Comparison of ENCODE assay signal across 16 cellular contexts in genomic region chr14:96176275-96176674, GRCh38. TPM values are rescaled to one million over a fixed set of nuclear protein-coding genes. Genes with fewer than 3 reads are reported as not detected.
A peak's percentile ranks its signal among the peaks of the same experiment; 100 is the strongest.
DNase-seq lines count a peak whose midpoint lies in the region; ATAC-seq, FAIRE-seq and TF ChIP-seq lines count a peak whose summit lies in the region.
"Had no signal": no experiment of that assay in that cellular context is flagged by ENCODE, and none has a peak within 500 bp of the region (broad histone marks: within the 10 kb centered on the region; RNA-seq: fewer than 3 reads in every experiment).

No MANE protein-coding gene starts in this region.

- intact Hi-C loops in stomach (cut with DNase I; ENCODE audit: low total_unique reads): no loop called here

- DNase-seq in COLO829 (ENCODE audit: low spot score) (peak; percentile 35), RWPE1 (ENCODE audit: low spot score) (no peak), foreskin fibroblast (peak; percentile 75 to 87), stomach (no peak), GOT3 (lab: John Stamatoyannopoulos, UW) (no peak), activated T-cell treated with anti-CD3 and anti-CD28 coated beads for 4 hours (no peak), RCC 7860 (ENCODE audit: low spot score) (no peak)
- DNase-seq: NCI-H1930, NCI-H524, OCI-M1, SW 1271 had no signal

- no peak for TF ChIP-seq EP300 in stomach (IDR thresholded peaks at IDR 0.05)

- no peak for TF ChIP-seq POLR2A in stomach (IDR thresholded peaks at IDR 0.05)

- H3K4me3 ChIP-seq in foreskin fibroblast (ENCODE audit: low read depth in 1 of 2, low read length in 2 of 2) (no peak overlapping the region), stomach (no peak overlapping the region)
- H3K4me3 ChIP-seq: GM12878 had no signal

- H3K36me3 ChIP-seq in stomach: no peaks in the 10 kb centered on the region

- TF ChIP-seq CTCF in RWPE1 (conservative IDR thresholded peaks at IDR 0.05; ENCODE audit: low read depth) (no peak), foreskin fibroblast (IDR thresholded peaks at IDR 0.05; ENCODE audit: low read depth, low read length) (no peak), stomach (IDR thresholded peaks at IDR 0.05) (no peak)

- no peaks in the 10 kb centered on the region for H3K9me3 ChIP-seq in stomach

- ATAC-seq in GM18907 (IDR thresholded peaks at IDR 0.05; ENCODE audit: unreplicated experiment): no peak
- ATAC-seq: GM12878, HCT116 had no signal

- H3K4me1 ChIP-seq in stomach: peaks cover 11 to 34% (median 23%) of the 10 kb centered on the region in 4 donors

- CTCF ChIA-PET in RWPE1 (lab: Yijun Ruan, JAX): interaction anchor here (0.7 kb wide), 1 partner anchor 94 kb away, joined by 3 read pairs; no protein-coding TSS in a partner anchor

- H3K27ac ChIP-seq in RWPE1 (peak overlapping the region; percentile 74), stomach (peak overlapping the region in 4 of 5 donors; percentile 32 to 75 (median 64))
- H3K27ac ChIP-seq: VCaP had no signal

- POLR2A ChIA-PET in RWPE1 (lab: Yijun Ruan, JAX; ENCODE audit: low non-redundant PET): no interaction called here

- FAIRE-seq in RCC 7860 (lab: Jason Lieb, UNC): no peak
- FAIRE-seq: astrocyte, GM12878 had no signal

- H3K27me3 ChIP-seq in stomach: peaks cover 0 to 17% (median 0%) of the 10 kb centered on the region in 3 donors

- 74 to 96% (median 88%) methylated on average over 2 of the region's 2 CpGs for WGBS in stomach, 5 donors

RNA-seq across cellular contexts. Expression of gene BDKRB2, which starts 28.4 kb away (rescaled TPM):
- total RNA-seq in stomach: 10 to 100 TPM in 1 of 5 donors, 1 to 10 TPM in 3, not detected in 1; 5.3 to 14.2 (median 6.2) TPM
- polyA plus RNA-seq in stomach: 1 to 10 TPM; 3.5 to 6.1 (median 4.5) TPM
- total RNA-seq: GM12878 had no signal

Comparison
In these comparisons a context has a peak if more than half of its experiments do, and no peak if none do; other contexts are left out.
1. DNase-seq: peak in COLO829 (single experiment) and foreskin fibroblast (2 of 2); none in RWPE1 (single experiment), stomach (single experiment), GOT3 (single experiment), activated T-cell treated with anti-CD3 and anti-CD28 coated beads for 4 hours (single experiment) and RCC 7860 (single experiment).